In genomic region chr21:35189077-35189863, GRCh38 we compare ENCODE assay signal across 8 cellular contexts.
DNase-seq lines count a peak whose midpoint lies in the region; ATAC-seq lines count a peak whose summit lies in the region.
"Had no signal": no experiment of that assay in that cellular context is flagged by ENCODE, and none has a peak within 500 bp of the region (broad histone marks: within the 10 kb centered on the region; RNA-seq: fewer than 3 reads in every experiment).

No MANE protein-coding gene starts in this region.

- H3K9me3 ChIP-seq in adipocyte (ENCODE audit: control insufficient read depth, low read length) (no peaks in the 10 kb centered on the region), skeletal muscle tissue (ENCODE audit: control insufficient read depth in 3 of 3, low read length in 3 of 3) (no peaks in the 10 kb centered on the region)

- DNase-seq in adipocyte (ENCODE audit: low read depth) (peak; percentile 95), hypothalamus (lab: John Stamatoyannopoulos, UW) (no peak), NCI-H187 treated with DMSO at 0.1 percent for 48 hours (lab: John Stamatoyannopoulos, UW) (no peak)
- DNase-seq in stimulated activated CD4-positive, alpha-beta T cell treated with anti-CD3 and anti-CD28 coated beads, Interleukin-12 subunit alpha, Interleukin-12 subunit beta, amount 100 ng/mL, for 4 hours = no peak
- DNase-seq: NCI-H345 had no signal

- H3K9ac ChIP-seq in adipocyte (ENCODE audit: low read length) (peak overlapping the region; percentile 67), skeletal muscle tissue (ENCODE audit: low read depth in 1 of 3, low read length in 3 of 3) (peak overlapping the region in 1 of 3 donors; percentile 17)

- ATAC-seq in GM18909 (IDR thresholded peaks at IDR 0.05; ENCODE audit: poor library complexity, unreplicated experiment) = peak; percentile 76
- peak; percentile 93 for ATAC-seq in HG02840 (IDR thresholded peaks at IDR 0.05; ENCODE audit: low FRiP score, unreplicated experiment)

- no peaks in the 10 kb centered on the region for H3K27me3 ChIP-seq in adipocyte (replicated peaks; ENCODE audit: control insufficient read depth, insufficient read depth, low read length)
- no peaks in the 10 kb centered on the region for H3K27me3 ChIP-seq in skeletal muscle tissue (ENCODE audit: control insufficient read depth in 3 of 3, insufficient read depth in 3 of 3, low read length in 3 of 3)

- peak overlapping the region; percentile 76 for H3K27ac ChIP-seq in skeletal muscle tissue (ENCODE audit: low read depth, low read length)

- H3K4me1 ChIP-seq in adipocyte (ENCODE audit: control insufficient read depth, insufficient read depth, low read length) = peaks cover 13% of the 10 kb centered on the region
- peaks cover 4 to 10% (median 8%) of the 10 kb centered on the region in 3 donors for H3K4me1 ChIP-seq in skeletal muscle tissue (ENCODE audit: control insufficient read depth in 3 of 3, insufficient read depth in 3 of 3, low read length in 3 of 3)

- no peaks in the 10 kb centered on the region for H3K36me3 ChIP-seq in adipocyte (ENCODE audit: control insufficient read depth, insufficient read depth, low read length, severe bottlenecking)
- no peaks in the 10 kb centered on the region for H3K36me3 ChIP-seq in skeletal muscle tissue (ENCODE audit: control insufficient read depth in 3 of 3, insufficient read depth in 3 of 3, low read length in 3 of 3)

- H3K4me3 ChIP-seq in adipocyte (ENCODE audit: low read length) (peak overlapping the region; percentile 74), skeletal muscle tissue (ENCODE audit: low read length in 3 of 3) (peak overlapping the region in 2 of 3 donors; percentile 30 to 51)
